Comparison of ENCODE assay signal across 10 cellular contexts in the genomic region with DNA sequence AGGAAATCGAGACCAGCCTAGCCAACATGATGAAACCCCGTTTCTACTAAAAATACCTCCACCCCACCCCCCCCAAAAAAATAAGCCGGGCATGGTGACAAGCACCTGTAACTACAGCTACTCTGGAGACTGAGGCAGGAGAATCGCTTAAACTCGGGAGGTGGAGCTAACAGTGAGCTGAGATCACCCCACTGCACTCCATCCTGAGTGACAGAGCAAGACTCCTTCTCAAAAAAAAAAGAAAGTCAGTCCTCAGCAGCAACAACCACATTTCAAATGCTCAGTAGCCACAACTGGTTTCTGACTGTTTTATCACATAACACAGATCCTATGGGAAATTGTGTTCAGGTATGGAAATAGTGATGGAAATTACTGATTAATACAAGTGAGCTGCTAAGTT.
DNase-seq lines count a peak whose midpoint lies in the region; ATAC-seq, FAIRE-seq and TF ChIP-seq lines count a peak whose summit lies in the region.
"Had no signal": no experiment of that assay in that cellular context is flagged by ENCODE, and none has a peak within 500 bp of the region (broad histone marks: within the 10 kb centered on the region; RNA-seq: fewer than 3 reads in every experiment).

No MANE protein-coding gene starts in this region.

- H3K4me3 ChIP-seq in A549, result no peak overlapping the region; the same call in 2 of the 3 replicates
- no peak overlapping the region; a peak in 1 of 4 replicates for H3K4me3 ChIP-seq in Panc1 (ENCODE audit: low read depth in 2 of 2, low read length in 2 of 2)
- no peak overlapping the region for H3K4me3 ChIP-seq in hepatocyte
- H3K4me3 ChIP-seq in lower lobe of right lung, result no peak overlapping the region

- no peak overlapping the region for H2AFZ ChIP-seq in hepatocyte

- POLR2A ChIA-PET in A549 (lab: Yijun Ruan, JAX) (interaction anchor here (1.0 to 3.1 kb wide), 9 partner anchors 11 to 350 kb away, joined by 3 to 35 read pairs (median 13); a partner anchor contains a TSS), Panc1 (lab: Charles Lee) (interaction anchor here (0.6 kb wide), 2 partner anchors 10 to 12 kb away, joined by 3 read pairs; a partner anchor contains a TSS)

- no peak for TF ChIP-seq POLR2A in A549 (IDR thresholded peaks at IDR 0.05; ENCODE audit: low read length)

- CTCF ChIA-PET in A549 (lab: Yijun Ruan, JAX), result no interaction called here
- CTCF ChIA-PET in Panc1 (lab: Charles Lee), result no interaction called here

- peak overlapping the region; percentile 93 to 95 for H3K27ac ChIP-seq in A549
- H3K27ac ChIP-seq in Panc1 (ENCODE audit: low read length), result peak overlapping the region; percentile 89
- H3K27ac ChIP-seq in hepatocyte, result peak overlapping the region; percentile 89
- no peak overlapping the region for H3K27ac ChIP-seq in lower lobe of right lung

- intact Hi-C loops in Panc1 (cut with micrococcal nuclease; ENCODE audit: unreplicated experiment), result no loop called here
- intact Hi-C loops in lower lobe of right lung (cut with DNase I), result no loop called here

- H3K4me2 ChIP-seq in A549, result peak overlapping the region; percentile 88
- H3K4me2 ChIP-seq in hepatocyte, result peak overlapping the region; percentile 76

- no TSS peak for BruUV-seq in Panc1 (replicated peaks; lab: Mats Ljungman, UMichigan)

- TF ChIP-seq RAD21 in A549 (conservative IDR thresholded peaks at IDR 0.05 in 1 of 2, IDR thresholded peaks at IDR 0.05 in 1 of 2), result no peak

- H3K36me3 ChIP-seq in Panc1 (ENCODE audit: control insufficient read depth, insufficient read depth, low read length) (peaks cover 3% of the 10 kb centered on the region; the same call in 1 of the 2 replicates), hepatocyte (replicated peaks; ENCODE audit: insufficient read depth, low read depth) (no peaks in the 10 kb centered on the region), lower lobe of right lung (no peaks in the 10 kb centered on the region)

- WGBS in A549 (ENCODE audit: missing lambda C conversion rate), result 13% methylated on average over 5 of the region's 5 CpGs
- 43% methylated on average over 5 of the region's 5 CpGs for WGBS in hepatocyte (ENCODE audit: low lambda C conversion rate, missing lambda C conversion rate)

- peaks cover 22% of the 10 kb centered on the region for H3K79me2 ChIP-seq in hepatocyte

- no peak for FAIRE-seq in A549 (lab: Jason Lieb, UNC)

- in situ Hi-C loops in Panc1 (cut with HindIII; ENCODE audit: low pct_unique_long_range_greater_than_20kb, low sequenced_read_pairs), result no loop called here

- H3K27me3 ChIP-seq in Panc1 (ENCODE audit: control insufficient read depth, insufficient read depth, low read length) (no peaks in the 10 kb centered on the region), hepatocyte (no peaks in the 10 kb centered on the region), lower lobe of right lung (ENCODE audit: low read depth) (peaks cover 66% of the 10 kb centered on the region)

- no peak for TF ChIP-seq EP300 in A549 (IDR thresholded peaks at IDR 0.05)

- H3K4me1 ChIP-seq in A549, result peaks cover 8% of the 10 kb centered on the region; the same call in 2 of the 3 replicates
- H3K4me1 ChIP-seq in Panc1 (ENCODE audit: control insufficient read depth, insufficient read depth, low read length), result peaks cover 24% of the 10 kb centered on the region
- peaks cover 24% of the 10 kb centered on the region for H3K4me1 ChIP-seq in hepatocyte (ENCODE audit: insufficient read depth)
- no peaks in the 10 kb centered on the region for H3K4me1 ChIP-seq in lower lobe of right lung

- H3K9me3 ChIP-seq in A549 (no peaks in the 10 kb centered on the region; the same call in 2 of the 3 replicates), Panc1 (ENCODE audit: control insufficient read depth, insufficient read depth, low read depth, low read length) (no peaks in the 10 kb centered on the region), hepatocyte (ENCODE audit: low read depth) (no peaks in the 10 kb centered on the region), lower lobe of right lung (peaks cover 6% of the 10 kb centered on the region)

- DNase-seq in A549 (ENCODE audit: low read depth in 1 of 2, low spot score in 1 of 2) (no peak), ELF-1 (ENCODE audit: low read depth, low spot score) (peak; percentile 43), Panc1 (ENCODE audit: low read depth, low spot score) (no peak), hepatocyte (ENCODE audit: low spot score) (no peak), lower lobe of right lung (no peak), anterior cingulate cortex (lab: John Stamatoyannopoulos, UW) (no peak), NCI-H345 treated with DMSO at 0.1 percent for 48 hours (lab: John Stamatoyannopoulos, UW; ENCODE audit: unreplicated experiment) (no peak), medulla oblongata (ENCODE audit: extremely low spot score) (no peak)
- DNase-seq: DMS 273 treated with DMSO at 0.1 percent for 48 hours, NCI-H446 treated with DMSO at 0.1 percent for 48 hours had no signal

- no peaks in the 10 kb centered on the region for H3K9me2 ChIP-seq in hepatocyte (replicated peaks; ENCODE audit: insufficient read depth)

- no peaks in the 10 kb centered on the region for H4K20me1 ChIP-seq in hepatocyte (ENCODE audit: insufficient read depth, poor library complexity, severe bottlenecking)

- no peak for TF ChIP-seq CTCF in A549 (IDR thresholded peaks at IDR 0.05)
- no peak for TF ChIP-seq CTCF in Panc1 (IDR thresholded peaks at IDR 0.05)
- no peak for TF ChIP-seq CTCF in hepatocyte (IDR thresholded peaks at IDR 0.05; ENCODE audit: poor library complexity)
- no peak for TF ChIP-seq CTCF in lower lobe of right lung (IDR thresholded peaks at IDR 0.05)

- peak in 1 of 2 experiments; percentile 17; a peak in 1 of 6 replicates for ATAC-seq in A549
- ATAC-seq in Panc1, result no peak
- ATAC-seq in lower lobe of right lung, result no peak

TF ChIP-seq in A549, 52 proteins besides CTCF, POLR2A, EP300 and RAD21:
- TF ChIP-seq KDM1A (IDR thresholded peaks at IDR 0.05; ENCODE audit: low read depth), result no peak
- TF ChIP-seq KDM5A (IDR thresholded peaks at IDR 0.05), result no peak
- no peak for TF ChIP-seq FOSB (CRISPR knock-in tag; IDR thresholded peaks at IDR 0.05)
- TF ChIP-seq RCOR1 (IDR thresholded peaks at IDR 0.05; ENCODE audit: low read depth, low read length), result no peak
- TF ChIP-seq NPAS2 (CRISPR knock-in tag; IDR thresholded peaks at IDR 0.05; ENCODE audit: borderline replicate concordance), result no peak
- no peak for TF ChIP-seq RARB (CRISPR knock-in tag; IDR thresholded peaks at IDR 0.05)
- TF ChIP-seq, protein P1, sequence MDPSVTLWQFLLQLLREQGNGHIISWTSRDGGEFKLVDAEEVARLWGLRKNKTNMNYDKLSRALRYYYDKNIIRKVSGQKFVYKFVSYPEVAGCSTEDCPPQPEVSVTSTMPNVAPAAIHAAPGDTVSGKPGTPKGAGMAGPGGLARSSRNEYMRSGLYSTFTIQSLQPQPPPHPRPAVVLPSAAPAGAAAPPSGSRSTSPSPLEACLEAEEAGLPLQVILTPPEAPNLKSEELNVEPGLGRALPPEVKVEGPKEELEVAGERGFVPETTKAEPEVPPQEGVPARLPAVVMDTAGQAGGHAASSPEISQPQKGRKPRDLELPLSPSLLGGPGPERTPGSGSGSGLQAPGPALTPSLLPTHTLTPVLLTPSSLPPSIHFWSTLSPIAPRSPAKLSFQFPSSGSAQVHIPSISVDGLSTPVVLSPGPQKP (IDR thresholded peaks at IDR 0.05; ENCODE audit: low read depth, low read length), result no peak
- TF ChIP-seq, protein P2, sequence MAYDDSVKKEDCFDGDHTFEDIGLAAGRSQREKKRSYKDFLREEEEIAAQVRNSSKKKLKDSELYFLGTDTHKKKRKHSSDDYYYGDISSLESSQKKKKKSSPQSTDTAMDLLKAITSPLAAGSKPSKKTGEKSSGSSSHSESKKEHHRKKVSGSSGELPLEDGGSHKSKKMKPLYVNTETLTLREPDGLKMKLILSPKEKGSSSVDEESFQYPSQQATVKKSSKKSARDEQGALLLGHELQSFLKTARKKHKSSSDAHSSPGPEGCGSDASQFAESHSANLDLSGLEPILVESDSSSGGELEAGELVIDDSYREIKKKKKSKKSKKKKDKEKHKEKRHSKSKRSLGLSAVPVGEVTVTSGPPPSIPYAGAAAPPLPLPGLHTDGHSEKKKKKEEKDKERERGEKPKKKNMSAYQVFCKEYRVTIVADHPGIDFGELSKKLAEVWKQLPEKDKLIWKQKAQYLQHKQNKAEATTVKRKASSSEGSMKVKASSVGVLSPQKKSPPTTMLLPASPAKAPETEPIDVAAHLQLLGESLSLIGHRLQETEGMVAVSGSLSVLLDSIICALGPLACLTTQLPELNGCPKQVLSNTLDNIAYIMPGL (CRISPR knock-in tag; IDR thresholded peaks at IDR 0.05; ENCODE audit: borderline replicate concordance), result no peak
